Comparison of ENCODE assay signal across 8 cellular contexts in the genomic region with DNA sequence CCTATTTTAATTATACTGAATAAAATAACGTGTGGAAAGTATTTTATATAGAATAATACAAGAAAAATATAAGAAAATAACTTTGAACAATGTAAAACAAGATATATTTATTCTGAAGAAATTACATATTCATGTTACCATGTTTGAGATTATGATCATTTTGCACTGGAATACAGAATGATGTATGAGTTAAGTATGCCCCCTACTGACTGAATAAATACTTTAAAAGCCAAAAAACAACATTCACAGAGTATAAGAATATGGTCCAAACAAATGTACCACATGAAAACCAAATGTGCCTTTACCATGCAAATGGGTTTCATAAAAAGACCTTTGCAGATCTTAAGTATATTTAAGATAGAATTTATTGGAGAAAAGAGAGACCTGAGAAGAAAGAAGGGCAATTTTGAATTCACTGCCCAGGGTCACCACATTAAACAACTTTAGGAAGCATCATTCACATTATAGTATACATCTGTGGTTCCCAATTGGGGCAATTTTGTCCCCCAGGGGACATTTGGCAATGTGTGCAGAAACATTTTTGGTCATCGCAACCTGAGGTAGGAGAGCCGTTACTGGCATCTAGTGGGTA.
DNase-seq lines count a peak whose midpoint lies in the region; ATAC-seq, FAIRE-seq and TF ChIP-seq lines count a peak whose summit lies in the region.

No MANE protein-coding gene starts in this region.

- H3K79me2 ChIP-seq in OCI-LY7 (ENCODE audit: insufficient read depth, low read depth, low read length), result no peaks in the 10 kb centered on the region

- H3K4me3 Mint-ChIP-seq in activated CD4-positive, alpha-beta T cell treated with anti-CD3 and anti-CD28 coated beads, Interleukin-2, amount 10 ng/mL, durations not matched to agents 7 days and 5 days, result no peak overlapping the region

- no peaks in the 10 kb centered on the region for H3K27me3 ChIP-seq in AG04450 (ENCODE audit: control insufficient read depth, insufficient read depth, low read length)

- POLR2A ChIA-PET in AG04450 (lab: Yijun Ruan, JAX) (no interaction called here), OCI-LY7 (lab: Charles Lee) (no interaction called here)
- POLR2A ChIA-PET in activated CD4-positive, alpha-beta T cell treated with anti-CD3 and anti-CD28 coated beads, Interleukin-2, amount 10 ng/mL, durations not matched to agents 7 days and 5 days (lab: Charles Lee), result no interaction called here

- CTCF ChIA-PET in AG04450 (lab: Charles Lee), result interaction anchor here (0.8 to 2.3 kb wide), 3 partner anchors 11 to 313 kb away, joined by 4 to 18 read pairs (median 4); no protein-coding TSS in a partner anchor
- CTCF ChIA-PET in OCI-LY7 (lab: Charles Lee; ENCODE audit: unreplicated experiment), result no interaction called here
- CTCF ChIA-PET in activated CD4-positive, alpha-beta T cell treated with anti-CD3 and anti-CD28 coated beads, Interleukin-2, amount 10 ng/mL, durations not matched to agents 7 days and 5 days (lab: Charles Lee), result interaction anchor here (0.8 kb wide), 1 partner anchor 313 kb away, joined by 3 read pairs; no protein-coding TSS in a partner anchor

- H3K27ac Mint-ChIP-seq in activated CD4-positive, alpha-beta T cell treated with anti-CD3 and anti-CD28 coated beads, Interleukin-2, amount 10 ng/mL, durations not matched to agents 7 days and 5 days, result no peak overlapping the region

- H2AFZ ChIP-seq in OCI-LY7 (ENCODE audit: low read length), result no peak overlapping the region

- ATAC-seq in GM21360 (IDR thresholded peaks at IDR 0.05; ENCODE audit: unreplicated experiment), result no peak

- H3K9me3 ChIP-seq in AG04450 (ENCODE audit: control insufficient read depth, insufficient read depth, low read length) (no peaks in the 10 kb centered on the region), OCI-LY7 (ENCODE audit: low read length) (no peaks in the 10 kb centered on the region)

- H3K9me2 ChIP-seq in OCI-LY7 (ENCODE audit: insufficient read depth, low read length), result no peaks in the 10 kb centered on the region

- no peaks in the 10 kb centered on the region for H3K4me1 ChIP-seq in OCI-LY7 (ENCODE audit: insufficient read depth, low read length, poor library complexity, severe bottlenecking)

- FAIRE-seq in GM12891 (lab: Jason Lieb, UNC), result peak; percentile 70

- intact Hi-C loops in OCI-LY7 (cut with micrococcal nuclease; ENCODE audit: unreplicated experiment), result loop anchor here (2.0 to 5.0 kb wide), 2 partner anchors 312 to 626 kb away; no protein-coding TSS in a partner anchor

- H3K4me2 ChIP-seq in OCI-LY7 (ENCODE audit: low read length), result no peak overlapping the region

- TF ChIP-seq CTCF in AG04450 (IDR thresholded peaks at IDR 0.05; ENCODE audit: low read depth, low read length) (peak; percentile 40), OCI-LY7 (conservative IDR thresholded peaks at IDR 0.05; ENCODE audit: low read length) (peak; percentile 84)

- H3K27me3 Mint-ChIP-seq in activated CD4-positive, alpha-beta T cell treated with anti-CD3 and anti-CD28 coated beads, Interleukin-2, amount 10 ng/mL, durations not matched to agents 7 days and 5 days, result peaks cover 5% of the 10 kb centered on the region

- H3K27ac ChIP-seq in AG04450 (ENCODE audit: low read depth, low read length), result no peak overlapping the region
- no peak overlapping the region for H3K27ac ChIP-seq in OCI-LY7 (ENCODE audit: low read depth, low read length, poor library complexity, severe bottlenecking)

- no peaks in the 10 kb centered on the region for H3K36me3 ChIP-seq in OCI-LY7 (ENCODE audit: insufficient read depth, low read length)

- DNase-seq in AG04450 (ENCODE audit: low read depth, low spot score) (no peak), GM12891 (ENCODE audit: insufficient read length, low spot score) (no peak), OCI-LY7 (ENCODE audit: low spot score) (peak; percentile 37), fibroblast of peridontal ligament (ENCODE audit: extremely low read depth) (peak; percentile 49), mesenteric fat pad (ENCODE audit: low spot score) (no peak), ecto neural progenitor cell (ENCODE audit: low spot score) (no peak)
- DNase-seq in activated CD4-positive, alpha-beta T cell treated with anti-CD3 and anti-CD28 coated beads, Interleukin-2, amount 10 ng/mL, durations not matched to agents 7 days and 5 days, result no peak

- TF ChIP-seq POLR2A in GM12891 (IDR thresholded peaks at IDR 0.05; ENCODE audit: low read depth, low read length), result no peak

- no TSS peak for BruUV-seq in OCI-LY7 (replicated peaks; lab: Mats Ljungman, UMichigan)

- H3K9me3 Mint-ChIP-seq in activated CD4-positive, alpha-beta T cell treated with anti-CD3 and anti-CD28 coated beads, Interleukin-2, amount 10 ng/mL, durations not matched to agents 7 days and 5 days, result no peaks in the 10 kb centered on the region

- H3K4me1 Mint-ChIP-seq in activated CD4-positive, alpha-beta T cell treated with anti-CD3 and anti-CD28 coated beads, Interleukin-2, amount 10 ng/mL, durations not matched to agents 7 days and 5 days, result no peaks in the 10 kb centered on the region

- H3K4me3 ChIP-seq in AG04450 (ENCODE audit: low read depth, low read length), result no peak overlapping the region
- no peak overlapping the region for H3K4me3 ChIP-seq in OCI-LY7 (ENCODE audit: low read depth, low read length, poor library complexity, severe bottlenecking)

- no peaks in the 10 kb centered on the region for H4K20me1 ChIP-seq in OCI-LY7 (ENCODE audit: insufficient read depth, low read length)

- H3K36me3 Mint-ChIP-seq in activated CD4-positive, alpha-beta T cell treated with anti-CD3 and anti-CD28 coated beads, Interleukin-2, amount 10 ng/mL, durations not matched to agents 7 days and 5 days (ENCODE audit: low read depth), result peaks cover 2% of the 10 kb centered on the region

TF ChIP-seq in GM12891, 5 proteins besides CTCF, POLR2A, EP300 and RAD21:
- TF ChIP-seq PAX5 (IDR thresholded peaks at IDR 0.05; ENCODE audit: insufficient read depth, low read length, severe bottlenecking) (no peak), TAF1 (IDR thresholded peaks at IDR 0.05; ENCODE audit: low read depth, low read length) (no peak), SPI1 (IDR thresholded peaks at IDR 0.05; ENCODE audit: low read depth, low read length) (no peak), POU2F2 (IDR thresholded peaks at IDR 0.05; ENCODE audit: low read depth, low read length) (no peak), POLR2AphosphoS5 (IDR thresholded peaks at IDR 0.05; ENCODE audit: low read depth, low read length) (no peak)

Comparison
In these comparisons a context has a peak if more than half of its experiments do, and no peak if none do; other contexts are left out.
1. DNase-seq: peak in OCI-LY7 (single experiment) and fibroblast of peridontal ligament (single experiment); none in AG04450 (single experiment), GM12891 (single experiment), mesenteric fat pad (single experiment), activated CD4-positive, alpha-beta T cell treated with anti-CD3 and anti-CD28 coated beads, Interleukin-2, amount 10 ng/mL, durations not matched to agents 7 days and 5 days (single experiment) and ecto neural progenitor cell (single experiment).